1 cellular context compared by ENCODE assay signal in genomic region chr9:92393686-92394085, GRCh38.
TF ChIP-seq lines count a peak whose summit lies in the region.

No MANE protein-coding gene starts in this region.

TF ChIP-seq in SK-N-SH treated with all-trans-retinoic acid at 6 μM for 48 hours, 23 proteins besides CTCF, POLR2A, EP300 and RAD21 (continued from another document):
- TF ChIP-seq POU6F1 (CRISPR knock-in tag; IDR thresholded peaks at IDR 0.05; ENCODE audit: borderline replicate concordance, low read depth) (no peak), RARB (CRISPR knock-in tag; IDR thresholded peaks at IDR 0.05) (no peak), ZFP3 (CRISPR knock-in tag; IDR thresholded peaks at IDR 0.05) (no peak), ZC3H10 (CRISPR knock-in tag; IDR thresholded peaks at IDR 0.05) (no peak), ZNF8 (CRISPR knock-in tag; IDR thresholded peaks at IDR 0.05) (no peak), GLIS3 (CRISPR knock-in tag; IDR thresholded peaks at IDR 0.05) (no peak)
